ENCODE assay signal across 8 cellular contexts in the genomic region with DNA sequence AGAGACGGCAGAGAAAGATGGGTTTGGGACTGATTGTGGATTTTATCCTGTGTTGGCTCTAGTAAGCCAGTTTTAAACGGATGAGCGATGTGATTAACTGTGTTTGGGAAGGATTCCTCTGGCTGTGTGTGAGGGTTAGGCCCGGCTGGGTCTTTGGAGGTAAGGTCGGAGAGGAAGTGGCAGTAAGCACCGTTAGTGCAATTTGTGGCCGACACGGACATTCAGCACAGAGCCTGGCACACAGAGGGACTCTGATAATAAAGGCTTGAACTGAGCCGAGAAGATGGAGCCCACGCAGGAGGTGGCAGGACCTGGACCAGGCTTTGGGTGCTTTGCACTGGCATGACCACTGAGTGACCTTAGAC. TPM values are rescaled to one million over a fixed set of nuclear protein-coding genes. Genes with fewer than 3 reads are reported as not detected.
DNase-seq lines count a peak whose midpoint lies in the region; ATAC-seq and TF ChIP-seq lines count a peak whose summit lies in the region.

No MANE protein-coding gene starts in this region.

- H3K27ac ChIP-seq in Peyer's patch (peak overlapping the region; percentile 89 to 98 (median 92)), prostate gland (peak overlapping the region; percentile 77 to 87)

- WGBS in prostate gland: 23% methylated on average over 10 of the region's 10 CpGs

- no peak for DNase-seq in GM12864 (ENCODE audit: low read depth)
- peak in 1 of 3 donors; percentile 47 for DNase-seq in Peyer's patch
- no peak for DNase-seq in erythroblast (lab: John Stamatoyannopoulos, UW)
- no peak for DNase-seq in prostate gland (ENCODE audit: low spot score)
- no peak for DNase-seq in LoVo (ENCODE audit: low spot score)
- DNase-seq in NCI-H187 (lab: John Stamatoyannopoulos, UW): no peak
- DNase-seq in inferior parietal cortex (ENCODE audit: extremely low spot score): no peak

- peaks cover 0 to 28% (median 13%) of the 10 kb centered on the region in 4 donors for H3K4me1 ChIP-seq in Peyer's patch
- peaks cover 11% of the 10 kb centered on the region for H3K4me1 ChIP-seq in prostate gland (replicated peaks)

- H3K9me3 ChIP-seq in Peyer's patch: no peaks in the 10 kb centered on the region
- no peaks in the 10 kb centered on the region for H3K9me3 ChIP-seq in prostate gland

- H3K4me3 ChIP-seq in GM12864 (ENCODE audit: low read depth, low read length) (peak overlapping the region; percentile 83), Peyer's patch (peak overlapping the region; percentile 71 to 94 (median 80)), prostate gland (peak overlapping the region; percentile 78 to 86)

- TF ChIP-seq CTCF in GM12864 (IDR thresholded peaks at IDR 0.05; ENCODE audit: low read depth, low read length, missing control alignments) (no peak), Peyer's patch (IDR thresholded peaks at IDR 0.05) (no peak), prostate gland (IDR thresholded peaks at IDR 0.05) (no peak)

- TF ChIP-seq POLR2A in Peyer's patch (IDR thresholded peaks at IDR 0.05) (no peak), erythroblast (IDR thresholded peaks at IDR 0.05; ENCODE audit: low read length) (peak; percentile 21), prostate gland (IDR thresholded peaks at IDR 0.05) (no peak)

- H3K36me3 ChIP-seq in Peyer's patch: peaks cover 0 to 23% (median 0%) of the 10 kb centered on the region in 3 donors
- no peaks in the 10 kb centered on the region for H3K36me3 ChIP-seq in prostate gland

- ATAC-seq in GM18502 (IDR thresholded peaks at IDR 0.05; ENCODE audit: poor library complexity, unreplicated experiment): no peak

- intact Hi-C loops in prostate gland (cut with DNase I): no loop called here

- H3K27me3 ChIP-seq in Peyer's patch (no peaks in the 10 kb centered on the region), prostate gland (replicated peaks; ENCODE audit: insufficient read depth) (no peaks in the 10 kb centered on the region)

RNA-seq across cellular contexts. Expression of a gene that starts 1.3 kb away (rescaled TPM):
- total RNA-seq in Peyer's patch (100 to 1,000 TPM; 122 to 173 (median 131) TPM), prostate gland (100 to 1,000 TPM in 1 of 2 donors, 10 to 100 TPM in 1; 82.2 to 112 TPM)

RNA-seq across cellular contexts. Expression of a gene that starts 21.1 kb away (rescaled TPM):
- total RNA-seq in Peyer's patch (10 to 100 TPM; 16.1 to 30.1 (median 22.0) TPM), prostate gland (10 to 100 TPM; 89.7 to 90.0 TPM)

RNA-seq across cellular contexts. Expression of a gene that starts 38.2 kb away (rescaled TPM):
- total RNA-seq in Peyer's patch (1 to 10 TPM in 1 of 4 donors, under 1 TPM in 1, not detected in 2; 0.95 to 1.6 TPM), prostate gland (1 to 10 TPM in 1 of 2 donors, under 1 TPM in 1; 0.32 to 4.3 TPM)

RNA-seq across cellular contexts. Expression of a gene that starts 54.4 kb away (rescaled TPM):
- 10 to 100 TPM in 1 of 4 donors, 1 to 10 TPM in 3; 6.7 to 12.1 (median 7.8) TPM for total RNA-seq in Peyer's patch
- total RNA-seq in prostate gland: 10 to 100 TPM in 1 of 2 donors, 1 to 10 TPM in 1; 7.8 to 74.0 TPM
